ENCODE assay signal across 22 cellular contexts in genomic region chr12:19058235-19059021, GRCh38.
DNase-seq lines count a peak whose midpoint lies in the region; ATAC-seq and TF ChIP-seq lines count a peak whose summit lies in the region.
"Had no signal": no experiment of that assay in that cellular context is flagged by ENCODE, and none has a peak within 500 bp of the region (broad histone marks: within the 10 kb centered on the region; RNA-seq: fewer than 3 reads in every experiment).

No MANE protein-coding gene starts in this region.

- DNase-seq in adipocyte (ENCODE audit: low read depth) (peak; percentile 40), fibroblast of peridontal ligament (ENCODE audit: extremely low read depth) (peak; percentile 52), iPS-NIHi11 (ENCODE audit: low spot score) (no peak)
- no peak for DNase-seq in activated CD4-positive, alpha-beta T cell treated with anti-CD3 and anti-CD28 coated beads, Interleukin-2, amount 10 ng/mL, durations not matched to agents 7 days and 5 days
- DNase-seq: activated CD4-positive, alpha-beta T cell treated with anti-CD3 and anti-CD28 coated beads for 4 hours; activated T-cell treated with anti-CD3 and anti-CD28 coated beads for 4 hours; Caco-2; caudate nucleus; effector memory CD4-positive, alpha-beta T cell; gastrocnemius medialis; GOT3; Kasumi-1; NCI-H345; right cardiac atrium; stimulated activated CD4-positive, alpha-beta T cell treated with anti-CD3 and anti-CD28 coated beads, Interleukin-4, amount 100 ng/mL, for 24 hours; T-helper 2 cell had no signal

- no peaks in the 10 kb centered on the region for H3K9me3 Mint-ChIP-seq in activated CD4-positive, alpha-beta T cell treated with anti-CD3 and anti-CD28 coated beads, Interleukin-2, amount 10 ng/mL, durations not matched to agents 7 days and 5 days

- no peaks in the 10 kb centered on the region for H3K27me3 Mint-ChIP-seq in activated CD4-positive, alpha-beta T cell treated with anti-CD3 and anti-CD28 coated beads, Interleukin-2, amount 10 ng/mL, durations not matched to agents 7 days and 5 days

- no peak overlapping the region for H2AFZ ChIP-seq in neural cell (ENCODE audit: low read depth, low read length)

- no peak overlapping the region for H3K4me2 ChIP-seq in neural cell (ENCODE audit: low read length)

- H3K9me3 ChIP-seq in HEK293 (ENCODE audit: control insufficient read depth, insufficient read depth, low read depth, low read length) (no peaks in the 10 kb centered on the region), adipocyte (ENCODE audit: control insufficient read depth, low read length) (no peaks in the 10 kb centered on the region), neural cell (ENCODE audit: low read length) (no peaks in the 10 kb centered on the region)
- H3K9me3 ChIP-seq: Caco-2, gastrocnemius medialis, thoracic aorta had no signal

- H3K4me3 Mint-ChIP-seq in activated CD4-positive, alpha-beta T cell treated with anti-CD3 and anti-CD28 coated beads, Interleukin-2, amount 10 ng/mL, durations not matched to agents 7 days and 5 days: no peak overlapping the region
- H3K4me3 Mint-ChIP-seq: activated naive CD4-positive, alpha-beta T cell treated with anti-CD3 and anti-CD28 coated beads, Interleukin-2, amount 50 U/mL, for 24 hours had no signal

- no peak overlapping the region for H3K9ac ChIP-seq in adipocyte (ENCODE audit: low read length)
- no peak overlapping the region for H3K9ac ChIP-seq in neural cell (ENCODE audit: low read length)

- H3K36me3 ChIP-seq in HEK293 (ENCODE audit: control insufficient read depth in 2 of 2, insufficient read depth in 1 of 2, low read length in 2 of 2) (no peaks in the 10 kb centered on the region), adipocyte (ENCODE audit: control insufficient read depth, insufficient read depth, low read length, severe bottlenecking) (no peaks in the 10 kb centered on the region), neural cell (ENCODE audit: insufficient read depth, low read length) (no peaks in the 10 kb centered on the region)
- H3K36me3 ChIP-seq: gastrocnemius medialis, thoracic aorta had no signal

- no peaks in the 10 kb centered on the region for H4K20me1 ChIP-seq in neural cell (ENCODE audit: insufficient read depth)

- ATAC-seq in GM21717 (IDR thresholded peaks at IDR 0.05; ENCODE audit: unreplicated experiment): no peak
- ATAC-seq in activated CD4-positive, CD25-positive, alpha-beta regulatory T cell treated with anti-CD3 and anti-CD28 coated beads, Interleukin-2, amount 50 U/mL, for 24 hours: no peak
- ATAC-seq: gastrocnemius medialis had no signal

- no peak for TF ChIP-seq RAD21 in neural cell (conservative IDR thresholded peaks at IDR 0.05)

- no peaks in the 10 kb centered on the region for H3K4me1 Mint-ChIP-seq in activated CD4-positive, alpha-beta T cell treated with anti-CD3 and anti-CD28 coated beads, Interleukin-2, amount 10 ng/mL, durations not matched to agents 7 days and 5 days
- H3K4me1 Mint-ChIP-seq: activated naive CD4-positive, alpha-beta T cell treated with anti-CD3 and anti-CD28 coated beads, Interleukin-2, amount 50 U/mL, for 24 hours had no signal

- POLR2A ChIA-PET in HEK293 (lab: Yijun Ruan, JAX): no interaction called here
- POLR2A ChIA-PET in activated CD4-positive, alpha-beta T cell treated with anti-CD3 and anti-CD28 coated beads, Interleukin-2, amount 10 ng/mL, durations not matched to agents 7 days and 5 days (lab: Charles Lee): no interaction called here

- H3K4me1 ChIP-seq in HEK293 (ENCODE audit: control insufficient read depth, insufficient read depth, low read length): peaks cover 9% of the 10 kb centered on the region
- H3K4me1 ChIP-seq in adipocyte (ENCODE audit: control insufficient read depth, insufficient read depth, low read length): peaks cover 8% of the 10 kb centered on the region
- H3K4me1 ChIP-seq: Caco-2, gastrocnemius medialis had no signal

- H3K79me2 ChIP-seq in neural cell (replicated peaks; ENCODE audit: insufficient read depth, low read length): no peaks in the 10 kb centered on the region

- H3K27ac ChIP-seq in HEK293 (ENCODE audit: extremely low read depth, low read depth, low read length): no peak overlapping the region
- H3K27ac ChIP-seq in neural cell (ENCODE audit: low read length): peak overlapping the region; percentile 15
- H3K27ac ChIP-seq: gastrocnemius medialis, thoracic aorta had no signal

- H3K27ac Mint-ChIP-seq in activated CD4-positive, alpha-beta T cell treated with anti-CD3 and anti-CD28 coated beads, Interleukin-2, amount 10 ng/mL, durations not matched to agents 7 days and 5 days: no peak overlapping the region
- H3K27ac Mint-ChIP-seq: activated naive CD4-positive, alpha-beta T cell treated with anti-CD3 and anti-CD28 coated beads, Interleukin-2, amount 50 U/mL, for 24 hours had no signal

- H3K36me3 Mint-ChIP-seq in activated CD4-positive, alpha-beta T cell treated with anti-CD3 and anti-CD28 coated beads, Interleukin-2, amount 10 ng/mL, durations not matched to agents 7 days and 5 days (ENCODE audit: low read depth): no peaks in the 10 kb centered on the region
- H3K36me3 Mint-ChIP-seq: activated naive CD4-positive, alpha-beta T cell treated with anti-CD3 and anti-CD28 coated beads, Interleukin-2, amount 50 U/mL, for 24 hours had no signal

- CTCF ChIA-PET in HEK293 (lab: Yijun Ruan, JAX): no interaction called here
- CTCF ChIA-PET in activated CD4-positive, alpha-beta T cell treated with anti-CD3 and anti-CD28 coated beads, Interleukin-2, amount 10 ng/mL, durations not matched to agents 7 days and 5 days (lab: Charles Lee): interaction anchor here (0.6 kb wide), 1 partner anchor 287 kb away, joined by 4 read pairs; no protein-coding TSS in a partner anchor

- TF ChIP-seq CTCF in HEK293 (tag by site-specific recombination; IDR thresholded peaks at IDR 0.05): no peak
- no peak for TF ChIP-seq CTCF in neural cell (IDR thresholded peaks at IDR 0.05; ENCODE audit: poor library complexity, severe bottlenecking)

- no peaks in the 10 kb centered on the region for H3F3A ChIP-seq in neural cell (ENCODE audit: insufficient read depth, low read length, poor library complexity, severe bottlenecking)

- H3K27me3 ChIP-seq in adipocyte (replicated peaks; ENCODE audit: control insufficient read depth, insufficient read depth, low read length) (no peaks in the 10 kb centered on the region), neural cell (ENCODE audit: insufficient read depth, low read depth, low read length) (no peaks in the 10 kb centered on the region)
- H3K27me3 ChIP-seq: gastrocnemius medialis had no signal

- no peaks in the 10 kb centered on the region for H3K9me2 ChIP-seq in neural cell (ENCODE audit: insufficient read depth, low read length)

- H3K4me3 ChIP-seq in HEK293 (ENCODE audit: low read depth, low read length) (no peak overlapping the region), adipocyte (ENCODE audit: low read length) (no peak overlapping the region), neural cell (ENCODE audit: low read length) (no peak overlapping the region)
- H3K4me3 ChIP-seq: gastrocnemius medialis, thoracic aorta had no signal

- peak; percentile 37 for TF ChIP-seq EP300 in neural cell (conservative IDR thresholded peaks at IDR 0.05; ENCODE audit: poor library complexity, severe bottlenecking)

TF ChIP-seq in HEK293, 187 proteins besides CTCF, POLR2A, EP300 and RAD21 (continues in another document):
- TF ChIP-seq ZFHX2 (tag by site-specific recombination; conservative IDR thresholded peaks at IDR 0.05) (no peak), ZNF169 (tag by site-specific recombination; IDR thresholded peaks at IDR 0.05) (no peak), TCF7L2 (IDR thresholded peaks at IDR 0.05; ENCODE audit: borderline replicate concordance, low read depth, low read length) (peak; percentile 74), ZNF837 (tag by site-specific recombination; IDR thresholded peaks at IDR 0.05) (no peak), KLF8 (tag by site-specific recombination; IDR thresholded peaks at IDR 0.05) (no peak), ZNF292 (tag by site-specific recombination; IDR thresholded peaks at IDR 0.05; ENCODE audit: borderline replicate concordance, low read depth) (no peak), ZNF423 (tag by site-specific recombination; IDR thresholded peaks at IDR 0.05) (no peak), REPIN1 (tag by site-specific recombination; IDR thresholded peaks at IDR 0.05; ENCODE audit: low read depth) (no peak), ZXDB (tag by site-specific recombination; IDR thresholded peaks at IDR 0.05) (peak; percentile 58; the same call in 1 of the 2 replicates)

TF ChIP-seq in neural cell, 6 proteins besides CTCF, POLR2A, EP300 and RAD21:
- no peak for TF ChIP-seq TAF1 (IDR thresholded peaks at IDR 0.05; ENCODE audit: low read depth)
- TF ChIP-seq MXI1 (conservative IDR thresholded peaks at IDR 0.05; ENCODE audit: poor library complexity, severe bottlenecking): no peak
- no peak for TF ChIP-seq POLR2AphosphoS5 (IDR thresholded peaks at IDR 0.05)
- TF ChIP-seq, protein P1, sequence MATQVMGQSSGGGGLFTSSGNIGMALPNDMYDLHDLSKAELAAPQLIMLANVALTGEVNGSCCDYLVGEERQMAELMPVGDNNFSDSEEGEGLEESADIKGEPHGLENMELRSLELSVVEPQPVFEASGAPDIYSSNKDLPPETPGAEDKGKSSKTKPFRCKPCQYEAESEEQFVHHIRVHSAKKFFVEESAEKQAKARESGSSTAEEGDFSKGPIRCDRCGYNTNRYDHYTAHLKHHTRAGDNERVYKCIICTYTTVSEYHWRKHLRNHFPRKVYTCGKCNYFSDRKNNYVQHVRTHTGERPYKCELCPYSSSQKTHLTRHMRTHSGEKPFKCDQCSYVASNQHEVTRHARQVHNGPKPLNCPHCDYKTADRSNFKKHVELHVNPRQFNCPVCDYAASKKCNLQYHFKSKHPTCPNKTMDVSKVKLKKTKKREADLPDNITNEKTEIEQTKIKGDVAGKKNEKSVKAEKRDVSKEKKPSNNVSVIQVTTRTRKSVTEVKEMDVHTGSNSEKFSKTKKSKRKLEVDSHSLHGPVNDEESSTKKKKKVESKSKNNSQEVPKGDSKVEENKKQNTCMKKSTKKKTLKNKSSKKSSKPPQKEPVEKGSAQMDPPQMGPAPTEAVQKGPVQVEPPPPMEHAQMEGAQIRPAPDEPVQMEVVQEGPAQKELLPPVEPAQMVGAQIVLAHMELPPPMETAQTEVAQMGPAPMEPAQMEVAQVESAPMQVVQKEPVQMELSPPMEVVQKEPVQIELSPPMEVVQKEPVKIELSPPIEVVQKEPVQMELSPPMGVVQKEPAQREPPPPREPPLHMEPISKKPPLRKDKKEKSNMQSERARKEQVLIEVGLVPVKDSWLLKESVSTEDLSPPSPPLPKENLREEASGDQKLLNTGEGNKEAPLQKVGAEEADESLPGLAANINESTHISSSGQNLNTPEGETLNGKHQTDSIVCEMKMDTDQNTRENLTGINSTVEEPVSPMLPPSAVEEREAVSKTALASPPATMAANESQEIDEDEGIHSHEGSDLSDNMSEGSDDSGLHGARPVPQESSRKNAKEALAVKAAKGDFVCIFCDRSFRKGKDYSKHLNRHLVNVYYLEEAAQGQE (IDR thresholded peaks at IDR 0.05; ENCODE audit: borderline replicate concordance): no peak
- TF ChIP-seq EZH2 (IDR thresholded peaks at IDR 0.05; ENCODE audit: borderline replicate concordance, insufficient read depth, low read length, poor library complexity, severe bottlenecking): no peak
- no peak for TF ChIP-seq SMC3 (conservative IDR thresholded peaks at IDR 0.05; ENCODE audit: poor library complexity)

Comparison
In these comparisons a context has a peak if more than half of its experiments do, and no peak if none do; other contexts are left out.
1. DNase-seq: peak in adipocyte (single experiment) and fibroblast of peridontal ligament (single experiment); none in iPS-NIHi11 (single experiment) and activated CD4-positive, alpha-beta T cell treated with anti-CD3 and anti-CD28 coated beads, Interleukin-2, amount 10 ng/mL, durations not matched to agents 7 days and 5 days (single experiment).